Comparison of ENCODE assay signal across 14 cellular contexts in the genomic region with DNA sequence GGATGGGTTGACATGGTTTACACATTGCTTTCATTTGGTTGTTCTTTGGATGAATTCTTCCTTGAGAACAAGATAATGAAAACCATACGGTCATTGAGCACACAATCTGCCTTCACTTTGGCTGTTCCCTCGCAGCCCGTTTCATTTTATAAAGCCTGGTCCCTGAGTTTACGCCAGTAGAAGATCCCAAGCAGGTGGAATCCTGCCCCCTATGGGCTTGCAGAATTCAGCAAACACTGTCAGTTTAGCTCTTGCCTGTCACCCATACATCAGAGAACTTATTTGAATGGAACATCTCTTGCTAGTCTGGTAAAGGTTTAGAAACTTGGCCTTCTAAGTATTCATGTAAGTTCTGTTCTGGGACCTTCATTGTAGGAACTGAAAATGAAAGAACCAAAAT.
DNase-seq lines count a peak whose midpoint lies in the region; ATAC-seq and TF ChIP-seq lines count a peak whose summit lies in the region.
"Had no signal": no experiment of that assay in that cellular context is flagged by ENCODE, and none has a peak within 500 bp of the region (broad histone marks: within the 10 kb centered on the region; RNA-seq: fewer than 3 reads in every experiment).

No MANE protein-coding gene starts in this region.

- peak; percentile 35; the same call in 1 of the 2 replicates for TF ChIP-seq CTCF in A673 (conservative IDR thresholded peaks at IDR 0.05; ENCODE audit: low read depth, low read length)
- TF ChIP-seq CTCF in OCI-LY7 (conservative IDR thresholded peaks at IDR 0.05; ENCODE audit: low read length), result peak; percentile 62
- peak in 5 of 9 donors; percentile 33 to 48 (median 40) for TF ChIP-seq CTCF in heart right ventricle (IDR thresholded peaks at IDR 0.05)

- H3K4me2 ChIP-seq in OCI-LY7 (ENCODE audit: low read length), result peak overlapping the region; percentile 45

- H3K27me3 Mint-ChIP-seq in T-helper 17 cell, result no peaks in the 10 kb centered on the region
- H3K27me3 Mint-ChIP-seq in activated T-cell treated with anti-CD3 and anti-CD28 coated beads, Interleukin-2, amount 50 U/mL, for 4 hours (ENCODE audit: low read depth), result no peaks in the 10 kb centered on the region
- H3K27me3 Mint-ChIP-seq: brain had no signal

- BruUV-seq in A673 (replicated peaks; lab: Mats Ljungman, UMichigan), result no TSS peak
- BruUV-seq in OCI-LY7 (replicated peaks; lab: Mats Ljungman, UMichigan), result no TSS peak

- H3K9me3 Mint-ChIP-seq in activated T-cell treated with anti-CD3 and anti-CD28 coated beads, Interleukin-2, amount 50 U/mL, for 4 hours, result no peaks in the 10 kb centered on the region

- no peak overlapping the region for H3K4me3 Mint-ChIP-seq in T-helper 17 cell
- no peak overlapping the region for H3K4me3 Mint-ChIP-seq in activated T-cell treated with anti-CD3 and anti-CD28 coated beads, Interleukin-2, amount 50 U/mL, for 4 hours
- H3K4me3 Mint-ChIP-seq: brain had no signal

- H2AFZ ChIP-seq in OCI-LY7 (ENCODE audit: low read length), result peak overlapping the region; percentile 56; the same call in 1 of the 2 replicates

- POLR2A ChIA-PET in A673 (lab: Charles Lee; ENCODE audit: low non-redundant PET) (no interaction called here), OCI-LY7 (lab: Charles Lee) (interaction anchor here (0.6 to 1.0 kb wide), 4 partner anchors 36 to 502 kb away, joined by 3 to 4 read pairs (median 3); no protein-coding TSS in a partner anchor)

- ATAC-seq in GM19463 (IDR thresholded peaks at IDR 0.05; ENCODE audit: unreplicated experiment) (peak; percentile 38), heart right ventricle (peak in 5 of 8 donors; percentile 55 to 72 (median 61)), GM18909 (IDR thresholded peaks at IDR 0.05; ENCODE audit: poor library complexity, unreplicated experiment) (no peak), T-helper 17 cell (no peak)
- ATAC-seq in activated T-cell treated with anti-CD3 and anti-CD28 coated beads, Interleukin-2, amount 50 U/mL, for 4 hours, result no peak

- H3K9me3 ChIP-seq in A673 (ENCODE audit: low read depth, low read length, poor library complexity, severe bottlenecking) (no peaks in the 10 kb centered on the region), OCI-LY7 (ENCODE audit: low read length) (no peaks in the 10 kb centered on the region), heart right ventricle (no peaks in the 10 kb centered on the region), T-helper 17 cell (ENCODE audit: control insufficient read depth, low read length, poor library complexity, severe bottlenecking) (no peaks in the 10 kb centered on the region)
- H3K9me3 ChIP-seq: BLaER1 treated with 17β-estradiol and CSF1 and Interleukin-3, amounts not matched to agents 10 nM and 100 nM; gastrocnemius medialis had no signal

- H3K27ac Mint-ChIP-seq in T-helper 17 cell, result no peak overlapping the region
- H3K27ac Mint-ChIP-seq: brain had no signal

- no peaks in the 10 kb centered on the region for H3K36me3 Mint-ChIP-seq in T-helper 17 cell (ENCODE audit: low read depth)
- H3K36me3 Mint-ChIP-seq in activated T-cell treated with anti-CD3 and anti-CD28 coated beads, Interleukin-2, amount 50 U/mL, for 4 hours (ENCODE audit: insufficient read depth), result no peaks in the 10 kb centered on the region
- H3K36me3 Mint-ChIP-seq: brain had no signal

- H3K79me2 ChIP-seq in OCI-LY7 (ENCODE audit: insufficient read depth, low read depth, low read length), result no peaks in the 10 kb centered on the region

- intact Hi-C loops in A673 (cut with micrococcal nuclease; ENCODE audit: unreplicated experiment), result no loop called here
- intact Hi-C loops in OCI-LY7 (cut with micrococcal nuclease; ENCODE audit: unreplicated experiment), result no loop called here
- intact Hi-C loops in heart right ventricle (cut with DNase I), result no loop called here

- CTCF ChIA-PET in A673 (lab: Charles Lee) (no interaction called here), OCI-LY7 (lab: Charles Lee; ENCODE audit: unreplicated experiment) (no interaction called here)

- H3K27me3 ChIP-seq in A673 (replicated peaks; ENCODE audit: insufficient read depth, low read depth, low read length, poor library complexity) (no peaks in the 10 kb centered on the region), heart right ventricle (no peaks in the 10 kb centered on the region)
- H3K27me3 ChIP-seq: BLaER1 treated with 17β-estradiol and CSF1 and Interleukin-3, amounts not matched to agents 10 nM and 100 nM; gastrocnemius medialis had no signal

- H3K27ac ChIP-seq in A673 (ENCODE audit: low read depth, low read length, poor library complexity, severe bottlenecking) (no peak overlapping the region), OCI-LY7 (ENCODE audit: low read depth, low read length, poor library complexity, severe bottlenecking) (peak overlapping the region; percentile 11), heart right ventricle (peak overlapping the region in 5 of 10 donors; percentile 24 to 62 (median 53))
- H3K27ac ChIP-seq: BLaER1 treated with 17β-estradiol and CSF1 and Interleukin-3, amounts not matched to agents 10 nM and 100 nM; gastrocnemius medialis; HL-60 had no signal

- H3K9me2 ChIP-seq in OCI-LY7 (ENCODE audit: insufficient read depth, low read length), result no peaks in the 10 kb centered on the region

- H3K4me1 ChIP-seq in A673 (ENCODE audit: insufficient read depth, low read length, poor library complexity, severe bottlenecking), result peaks cover 52% of the 10 kb centered on the region
- peaks cover 23% of the 10 kb centered on the region for H3K4me1 ChIP-seq in OCI-LY7 (ENCODE audit: insufficient read depth, low read length, poor library complexity, severe bottlenecking)
- peaks cover 0 to 21% (median 0%) of the 10 kb centered on the region in 9 donors for H3K4me1 ChIP-seq in heart right ventricle
- H3K4me1 ChIP-seq: gastrocnemius medialis had no signal

- no peaks in the 10 kb centered on the region for H3K4me1 Mint-ChIP-seq in T-helper 17 cell
- peaks cover 2% of the 10 kb centered on the region for H3K4me1 Mint-ChIP-seq in activated T-cell treated with anti-CD3 and anti-CD28 coated beads, Interleukin-2, amount 50 U/mL, for 4 hours (ENCODE audit: low read depth)

- 56 to 63% methylated on average over 4 of the region's 4 CpGs for WGBS in heart right ventricle, 2 donors

- H3K4me3 ChIP-seq in A673 (ENCODE audit: low read depth, low read length, poor library complexity, severe bottlenecking), result no peak overlapping the region
- no peak overlapping the region for H3K4me3 ChIP-seq in OCI-LY7 (ENCODE audit: low read depth, low read length, poor library complexity, severe bottlenecking)
- no peak overlapping the region for H3K4me3 ChIP-seq in heart right ventricle
- H3K4me3 ChIP-seq: BLaER1 treated with 17β-estradiol and CSF1 and Interleukin-3, amounts not matched to agents 10 nM and 100 nM; gastrocnemius medialis; smooth muscle cell had no signal

- no peaks in the 10 kb centered on the region for H4K20me1 ChIP-seq in OCI-LY7 (ENCODE audit: insufficient read depth, low read length)
- H4K20me1 ChIP-seq: BLaER1 treated with 17β-estradiol and CSF1 and Interleukin-3, amounts not matched to agents 10 nM and 100 nM had no signal

- DNase-seq in A673 (ENCODE audit: low spot score) (peak; percentile 39), OCI-LY7 (ENCODE audit: low spot score) (peak; percentile 45), heart right ventricle (peak in 1 of 2 donors; percentile 27), T-helper 17 cell (no peak), A172 (ENCODE audit: low spot score) (no peak)
- no peak for DNase-seq in activated T-cell treated with anti-CD3 and anti-CD28 coated beads, Interleukin-2, amount 50 U/mL, for 4 hours
- DNase-seq: NCI-H1930 had no signal

- H3K36me3 ChIP-seq in A673 (ENCODE audit: insufficient read depth, low read length, poor library complexity, severe bottlenecking) (no peaks in the 10 kb centered on the region), OCI-LY7 (ENCODE audit: insufficient read depth, low read length) (no peaks in the 10 kb centered on the region), heart right ventricle (no peaks in the 10 kb centered on the region)
- H3K36me3 ChIP-seq: BLaER1 treated with 17β-estradiol and CSF1 and Interleukin-3, amounts not matched to agents 10 nM and 100 nM; gastrocnemius medialis had no signal

Comparison
In these comparisons a context has a peak if more than half of its experiments do, and no peak if none do; other contexts are left out.
1. DNase-seq: peak in A673 (single experiment) and OCI-LY7 (single experiment); none in T-helper 17 cell (0 of 3), activated T-cell treated with anti-CD3 and anti-CD28 coated beads, Interleukin-2, amount 50 U/mL, for 4 hours (single experiment) and A172 (single experiment).
2. ATAC-seq: peak in GM19463 (single experiment) and heart right ventricle (5 of 8); none in GM18909 (single experiment), T-helper 17 cell (single experiment) and activated T-cell treated with anti-CD3 and anti-CD28 coated beads, Interleukin-2, amount 50 U/mL, for 4 hours (0 of 2).
3. Peak in every context shown above with its lines, with median percentiles within 50 percentile points of each other: CTCF ChIP-seq.